Comparison of ENCODE assay signal across 8 cellular contexts in the genomic region with DNA sequence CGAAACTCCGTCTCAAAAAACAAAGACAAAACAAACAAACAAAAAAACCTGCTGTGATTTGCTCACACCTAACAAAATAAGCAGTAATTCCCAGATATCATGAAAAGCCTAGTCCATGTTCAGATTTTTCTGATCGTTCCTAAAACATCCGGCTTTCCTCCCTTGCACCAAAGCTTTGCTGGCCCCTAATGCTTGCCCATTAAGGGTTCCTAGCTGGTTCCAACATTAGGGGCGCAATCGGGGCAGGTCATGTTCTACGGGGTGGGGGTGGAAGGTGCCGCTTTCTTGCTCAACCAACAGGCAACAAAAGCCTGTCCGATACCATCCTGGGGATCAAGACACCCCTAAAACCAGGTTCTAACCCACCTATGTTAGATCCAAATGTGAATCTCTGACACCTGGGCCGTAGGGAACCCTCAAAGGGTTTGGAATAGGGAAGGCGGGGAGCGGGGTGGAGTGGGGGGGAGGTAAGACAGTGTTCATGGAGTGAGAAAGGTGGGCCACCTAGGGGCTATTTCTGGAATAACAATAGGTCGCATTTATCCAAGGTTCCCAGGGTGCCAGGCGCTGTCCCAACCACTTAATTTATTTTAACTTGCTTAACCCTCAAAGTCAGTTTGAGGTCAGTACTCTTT. TPM values are rescaled to one million over a fixed set of nuclear protein-coding genes. Genes with fewer than 3 reads are reported as not detected.
DNase-seq lines count a peak whose midpoint lies in the region; ATAC-seq and TF ChIP-seq lines count a peak whose summit lies in the region.

No MANE protein-coding gene starts in this region.

- ATAC-seq in activated naive CD8-positive, alpha-beta T cell treated with anti-CD3 and anti-CD28 coated beads, Interleukin-2, amount 50 U/mL, for 24 hours: peak; percentile 87
- peak; percentile 79 to 91 (median 84) for ATAC-seq in heart left ventricle
- no peak for ATAC-seq in GM18520 (IDR thresholded peaks at IDR 0.05; ENCODE audit: unreplicated experiment)

- H3K4me3 ChIP-seq in HUES64 (ENCODE audit: low read length): peak overlapping the region; percentile 43
- H3K4me3 ChIP-seq in PC-9: peak overlapping the region; percentile 26; the same call in 1 of the 2 replicates
- no peak overlapping the region for H3K4me3 ChIP-seq in heart left ventricle

- peaks cover 9% of the 10 kb centered on the region for H3K36me3 Mint-ChIP-seq in Calu3 (ENCODE audit: insufficient read depth, unreplicated experiment)
- H3K36me3 Mint-ChIP-seq in activated naive CD8-positive, alpha-beta T cell treated with anti-CD3 and anti-CD28 coated beads, Interleukin-2, amount 50 U/mL, for 24 hours (ENCODE audit: low read depth): no peaks in the 10 kb centered on the region

- no peaks in the 10 kb centered on the region for H3K36me3 ChIP-seq in HUES64 (ENCODE audit: insufficient read depth, low read length)
- H3K36me3 ChIP-seq in PC-9 (ENCODE audit: low read depth): no peaks in the 10 kb centered on the region
- H3K36me3 ChIP-seq in heart left ventricle: no peaks in the 10 kb centered on the region

- intact Hi-C loops in Calu3 (cut with micrococcal nuclease; ENCODE audit: unreplicated experiment): loop anchor here (1.0 kb wide), 3 partner anchors 23 to 117 kb away; no protein-coding TSS in a partner anchor
- intact Hi-C loops in PC-9 (cut with micrococcal nuclease; ENCODE audit: unreplicated experiment): loop anchor here (1.0 kb wide), 1 partner anchor 117 kb away; no protein-coding TSS in a partner anchor
- intact Hi-C loops in heart left ventricle (cut with DNase I): loop anchor here in 7 of 10 donors (1.0 to 5.0 kb wide), 6 partner anchors 23 to 118 kb away; no protein-coding TSS in a partner anchor

- peaks cover 3% of the 10 kb centered on the region; the same call in 1 of the 2 replicates for H3F3A ChIP-seq in PC-9 (ENCODE audit: insufficient read depth, low read depth)

- H3K79me2 ChIP-seq in PC-9 (ENCODE audit: low read depth): no peaks in the 10 kb centered on the region

- H3K4me1 Mint-ChIP-seq in Calu3 (ENCODE audit: low read depth, unreplicated experiment): peaks cover 45% of the 10 kb centered on the region
- peaks cover 11% of the 10 kb centered on the region for H3K4me1 Mint-ChIP-seq in activated naive CD8-positive, alpha-beta T cell treated with anti-CD3 and anti-CD28 coated beads, Interleukin-2, amount 50 U/mL, for 24 hours

- H3K9me3 ChIP-seq in HUES64 (ENCODE audit: insufficient read depth, low read depth, low read length) (no peaks in the 10 kb centered on the region), PC-9 (ENCODE audit: insufficient read depth, low read depth) (no peaks in the 10 kb centered on the region), heart left ventricle (no peaks in the 10 kb centered on the region)

- CTCF ChIA-PET in Calu3 (lab: Charles Lee) (interaction anchor here (0.6 to 1.2 kb wide), 3 partner anchors 26 to 29 kb away, joined by 4 to 5 read pairs (median 4); no protein-coding TSS in a partner anchor), PC-9 (lab: Charles Lee) (interaction anchor here (0.6 to 0.8 kb wide), 4 partner anchors 16 to 118 kb away, joined by 3 to 9 read pairs (median 4); no protein-coding TSS in a partner anchor)

- H2AFZ ChIP-seq in PC-9: peak overlapping the region; percentile 62; the same call in 1 of the 2 replicates

- H3K4me1 ChIP-seq in HUES64 (ENCODE audit: insufficient read depth, low read length) (peaks cover 8% of the 10 kb centered on the region), PC-9 (replicated peaks; ENCODE audit: insufficient read depth) (0 out of 2 replicates have a peak, but pooled peaks cover 4% of the 10 kb centered on the region), heart left ventricle (peaks cover 0 to 9% (median 4%) of the 10 kb centered on the region in 12 donors)

- no peaks in the 10 kb centered on the region for H4K20me1 ChIP-seq in PC-9 (ENCODE audit: insufficient read depth)

- DNase-seq in Calu3 (peak; percentile 83), PC-9 (peak in 1 of 2 experiments; percentile 50), heart left ventricle (peak in 3 of 5 donors; percentile 36 to 55 (median 54)), pons (ENCODE audit: low spot score) (peak; percentile 80), NCI-H187 treated with DMSO at 0.1 percent for 48 hours (lab: John Stamatoyannopoulos, UW) (no peak)
- peak; percentile 58 for DNase-seq in activated naive CD8-positive, alpha-beta T cell treated with anti-CD3 and anti-CD28 coated beads, Interleukin-2, amount 50 U/mL, for 24 hours

- peak overlapping the region; percentile 55 for H3K9ac ChIP-seq in HUES64 (ENCODE audit: low read depth, low read length)

- no peak for TF ChIP-seq POLR2A in heart left ventricle (IDR thresholded peaks at IDR 0.05)

- 50% methylated on average over 13 of the region's 14 CpGs for WGBS in HUES64
- WGBS in heart left ventricle, 4 donors: 27 to 34% (median 29%) methylated on average over 14 of the region's 14 CpGs

- H3K27ac Mint-ChIP-seq in Calu3 (ENCODE audit: unreplicated experiment): peak overlapping the region; percentile 48
- H3K27ac Mint-ChIP-seq in activated naive CD8-positive, alpha-beta T cell treated with anti-CD3 and anti-CD28 coated beads, Interleukin-2, amount 50 U/mL, for 24 hours: no peak overlapping the region

- no TSS peak for BruUV-seq in Calu3 (replicated peaks; lab: Mats Ljungman, UMichigan)
- no TSS peak for BruUV-seq in PC-9 (replicated peaks; lab: Mats Ljungman, UMichigan)

- peak overlapping the region; percentile 46 for H3K4me3 Mint-ChIP-seq in Calu3 (ENCODE audit: low read depth, unreplicated experiment)
- H3K4me3 Mint-ChIP-seq in activated naive CD8-positive, alpha-beta T cell treated with anti-CD3 and anti-CD28 coated beads, Interleukin-2, amount 50 U/mL, for 24 hours: no peak overlapping the region

- H3K27me3 ChIP-seq in HUES64 (ENCODE audit: insufficient read depth, low read length): no peaks in the 10 kb centered on the region; the same call in 1 of the 2 replicates
- no peaks in the 10 kb centered on the region for H3K27me3 ChIP-seq in PC-9 (ENCODE audit: insufficient read depth, low read depth)
- peaks cover 0 to 26% (median 7%) of the 10 kb centered on the region in 9 donors for H3K27me3 ChIP-seq in heart left ventricle

- POLR2A ChIA-PET in PC-9 (lab: Charles Lee; ENCODE audit: unreplicated experiment): no interaction called here

- H3K27me3 Mint-ChIP-seq in Calu3 (ENCODE audit: unreplicated experiment): no peaks in the 10 kb centered on the region
- peaks cover 6% of the 10 kb centered on the region for H3K27me3 Mint-ChIP-seq in activated naive CD8-positive, alpha-beta T cell treated with anti-CD3 and anti-CD28 coated beads, Interleukin-2, amount 50 U/mL, for 24 hours

- H3K9me2 ChIP-seq in PC-9 (ENCODE audit: insufficient read depth): no peaks in the 10 kb centered on the region

- peak overlapping the region; percentile 68 for H3K4me2 ChIP-seq in PC-9

- H3K27ac ChIP-seq in HUES64 (ENCODE audit: low read depth, low read length) (peak overlapping the region; percentile 39; the same call in 1 of the 2 replicates), PC-9 (no peak overlapping the region), heart left ventricle (no peak overlapping the region)

- no peaks in the 10 kb centered on the region for H3K9me3 Mint-ChIP-seq in Calu3 (ENCODE audit: low read depth, unreplicated experiment)
- no peaks in the 10 kb centered on the region for H3K9me3 Mint-ChIP-seq in activated naive CD8-positive, alpha-beta T cell treated with anti-CD3 and anti-CD28 coated beads, Interleukin-2, amount 50 U/mL, for 24 hours

- TF ChIP-seq CTCF in Calu3 (IDR thresholded peaks at IDR 0.05; ENCODE audit: unreplicated experiment) (peak; percentile 89), PC-9 (conservative IDR thresholded peaks at IDR 0.05) (peak; percentile 82), heart left ventricle (IDR thresholded peaks at IDR 0.05) (peak; percentile 41 to 71 (median 64))

RNA-seq across cellular contexts. Expression of gene FXYD3, which starts 25.3 kb away (rescaled TPM):
- total RNA-seq in Calu3 (2022): 183 and 291 TPM in 2 replicates
- not detected for polyA plus RNA-seq in HUES64 (2013, experiment 1 of 2)
- polyA plus RNA-seq in HUES64 (2013, experiment 2 of 2): not detected
- total RNA-seq in PC-9 (2021): 240 and 287 TPM in 2 replicates
- total RNA-seq in heart left ventricle: 1 to 10 TPM in 2 of 9 donors, under 1 TPM in 4, not detected in 3; 0.37 to 2.5 (median 0.80) TPM
- 1 to 10 TPM in 1 of 2 donors, under 1 TPM in 1; 0.98 to 1.1 TPM for polyA plus RNA-seq in heart left ventricle

RNA-seq across cellular contexts. Expression of gene LGI4, which starts 44.6 kb away (rescaled TPM):
- total RNA-seq in Calu3 (2022): 0.42 and 0.68 TPM in 2 replicates
- polyA plus RNA-seq in HUES64 (2013, experiment 1 of 2): 1.4 TPM
- 3.4 TPM for polyA plus RNA-seq in HUES64 (2013, experiment 2 of 2)
- total RNA-seq in PC-9 (2021): 1.2 and 1.3 TPM in 2 replicates
- 10 to 100 TPM in 3 of 9 donors, 1 to 10 TPM in 6; 2.2 to 15.1 (median 6.0) TPM for total RNA-seq in heart left ventricle
- polyA plus RNA-seq in heart left ventricle: 10 to 100 TPM in 1 of 2 donors, 1 to 10 TPM in 1; 4.2 to 14.2 TPM

RNA-seq across cellular contexts. Expression of gene FXYD1, which starts 48.3 kb away (rescaled TPM):
- 1.6 and 2.0 TPM in 2 replicates for total RNA-seq in Calu3 (2022)
- polyA plus RNA-seq in HUES64 (2013, experiment 1 of 2): 4.7 TPM
- 9.3 TPM for polyA plus RNA-seq in HUES64 (2013, experiment 2 of 2)
- not detected in 2 replicates for total RNA-seq in PC-9 (2021)
- 100 to 1,000 TPM; 261 to 631 (median 412) TPM for total RNA-seq in heart left ventricle
- polyA plus RNA-seq in heart left ventricle: 100 to 1,000 TPM; 129 to 439 TPM

RNA-seq across cellular contexts. Expression of gene HPN, which starts 48.8 kb away (rescaled TPM):
- 1.4 and 2.2 TPM in 2 replicates for total RNA-seq in Calu3 (2022)
- polyA plus RNA-seq in HUES64 (2013, experiment 1 of 2): 3.2 TPM
- polyA plus RNA-seq in HUES64 (2013, experiment 2 of 2): 6.3 TPM
- 12.3 and 19.2 TPM in 2 replicates for total RNA-seq in PC-9 (2021)
- total RNA-seq in heart left ventricle: 10 to 100 TPM in 1 of 9 donors, 1 to 10 TPM in 8; 1.1 to 13.4 (median 3.3) TPM
- polyA plus RNA-seq in heart left ventricle: 1 to 10 TPM in 1 of 2 donors, under 1 TPM in 1; 0.80 to 1.4 TPM

RNA-seq across cellular contexts. Expression of gene FXYD7, which starts 52.8 kb away (rescaled TPM):
- total RNA-seq in Calu3 (2022) (0.90 and 1.3 TPM in 2 replicates), PC-9 (2021) (not detected in 2 replicates), heart left ventricle (under 1 TPM in 3 of 9 donors, not detected in 6; 0.21 to 0.52 (median 0.28) TPM)
- polyA plus RNA-seq in HUES64 (2013, experiment 1 of 2): 11.0 TPM
- 14.4 TPM for polyA plus RNA-seq in HUES64 (2013, experiment 2 of 2)
- not detected for polyA plus RNA-seq in heart left ventricle

Comparison
In these comparisons a context has a peak if more than half of its experiments do, and no peak if none do; other contexts are left out.
1. H3K4me3 ChIP-seq: peak in HUES64 (single experiment) and PC-9 (single experiment); none in heart left ventricle (0 of 12).
2. RNA of gene FXYD3, which starts 25.3 kb away (total RNA-seq): 240 to 287 TPM in PC-9 and 183 to 291 TPM in Calu3; 0.37 to 2.5 TPM in heart left ventricle; every median in the first group is over 10 times any median in the second.
3. RNA of gene FXYD1, which starts 48.3 kb away (total RNA-seq): 261 to 631 TPM in heart left ventricle; 1.6 to 2.0 TPM in Calu3 and not detected in PC-9; every median in the first group is over 10 times any median in the second.
4. Peak in every context shown above with its lines, with median percentiles within 50 percentile points of each other: CTCF ChIP-seq.